In genomic region chr14:92567173-92567725, GRCh38 we compare ENCODE assay signal across 1 cellular context.
TF ChIP-seq lines count a peak whose summit lies in the region.

No MANE protein-coding gene starts in this region.

TF ChIP-seq in GM12878, 131 proteins besides CTCF, POLR2A, EP300 and RAD21:
- TF ChIP-seq ZNF384 (IDR thresholded peaks at IDR 0.05; ENCODE audit: borderline replicate concordance, low read depth, low read length): no peak
- TF ChIP-seq, protein P1, sequence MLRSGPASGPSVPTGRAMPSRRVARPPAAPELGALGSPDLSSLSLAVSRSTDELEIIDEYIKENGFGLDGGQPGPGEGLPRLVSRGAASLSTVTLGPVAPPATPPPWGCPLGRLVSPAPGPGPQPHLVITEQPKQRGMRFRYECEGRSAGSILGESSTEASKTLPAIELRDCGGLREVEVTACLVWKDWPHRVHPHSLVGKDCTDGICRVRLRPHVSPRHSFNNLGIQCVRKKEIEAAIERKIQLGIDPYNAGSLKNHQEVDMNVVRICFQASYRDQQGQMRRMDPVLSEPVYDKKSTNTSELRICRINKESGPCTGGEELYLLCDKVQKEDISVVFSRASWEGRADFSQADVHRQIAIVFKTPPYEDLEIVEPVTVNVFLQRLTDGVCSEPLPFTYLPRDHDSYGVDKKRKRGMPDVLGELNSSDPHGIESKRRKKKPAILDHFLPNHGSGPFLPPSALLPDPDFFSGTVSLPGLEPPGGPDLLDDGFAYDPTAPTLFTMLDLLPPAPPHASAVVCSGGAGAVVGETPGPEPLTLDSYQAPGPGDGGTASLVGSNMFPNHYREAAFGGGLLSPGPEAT (IDR thresholded peaks at IDR 0.05; ENCODE audit: low read depth): 0 out of 2 replicates have a peak, but pooled peaks have one; percentile 22
